Comparison of ENCODE assay signal across 8 cellular contexts in genomic region chrX:150363561-150364346, GRCh38. TPM values are rescaled to one million over a fixed set of nuclear protein-coding genes. Genes with fewer than 3 reads are reported as not detected.
DNase-seq lines count a peak whose midpoint lies in the region; ATAC-seq and TF ChIP-seq lines count a peak whose summit lies in the region.

No MANE protein-coding gene starts in this region.

- peaks cover 25% of the 10 kb centered on the region for H3K4me1 Mint-ChIP-seq in activated naive CD4-positive, alpha-beta T cell treated with anti-CD3 and anti-CD28 coated beads, Interleukin-2, amount 50 U/mL, for 24 hours
- peaks cover 13% of the 10 kb centered on the region for H3K4me1 Mint-ChIP-seq in osteocyte (ENCODE audit: unreplicated experiment)

- no peaks in the 10 kb centered on the region for H3K9me3 Mint-ChIP-seq in activated naive CD4-positive, alpha-beta T cell treated with anti-CD3 and anti-CD28 coated beads, Interleukin-2, amount 50 U/mL, for 24 hours
- peaks cover 6% of the 10 kb centered on the region for H3K9me3 Mint-ChIP-seq in osteocyte (ENCODE audit: unreplicated experiment)

- ATAC-seq in Right ventricle myocardium superior (ENCODE audit: poor library complexity): peak; percentile 42
- no peak for ATAC-seq in GM21423 (IDR thresholded peaks at IDR 0.05; ENCODE audit: unreplicated experiment)
- ATAC-seq in HG02610 (IDR thresholded peaks at IDR 0.05; ENCODE audit: unreplicated experiment): no peak

- DNase-seq in CD1c-positive myeloid dendritic cell (ENCODE audit: extremely low spot score) (peak; percentile 19), KG1 (lab: John Stamatoyannopoulos, UW) (peak; percentile 0), Right ventricle myocardium superior (peak; percentile 46), osteocyte (ENCODE audit: extremely low spot score, unreplicated experiment) (no peak), NCI-H2107 treated with DMSO at 0.1 percent for 48 hours (lab: John Stamatoyannopoulos, UW; ENCODE audit: unreplicated experiment) (no peak)

- peak overlapping the region; percentile 63 for H3K4me3 Mint-ChIP-seq in activated naive CD4-positive, alpha-beta T cell treated with anti-CD3 and anti-CD28 coated beads, Interleukin-2, amount 50 U/mL, for 24 hours
- H3K4me3 Mint-ChIP-seq in osteocyte (ENCODE audit: unreplicated experiment): peak overlapping the region; percentile 73

- no peaks in the 10 kb centered on the region for H3K36me3 Mint-ChIP-seq in activated naive CD4-positive, alpha-beta T cell treated with anti-CD3 and anti-CD28 coated beads, Interleukin-2, amount 50 U/mL, for 24 hours
- no peaks in the 10 kb centered on the region for H3K36me3 Mint-ChIP-seq in osteocyte (ENCODE audit: unreplicated experiment)

- peaks cover 16% of the 10 kb centered on the region for H3K27me3 Mint-ChIP-seq in activated naive CD4-positive, alpha-beta T cell treated with anti-CD3 and anti-CD28 coated beads, Interleukin-2, amount 50 U/mL, for 24 hours
- H3K27me3 Mint-ChIP-seq in osteocyte (ENCODE audit: unreplicated experiment): no peaks in the 10 kb centered on the region

- intact Hi-C loops in Right ventricle myocardium superior (cut with DNase I): no loop called here

- H3K27ac Mint-ChIP-seq in activated naive CD4-positive, alpha-beta T cell treated with anti-CD3 and anti-CD28 coated beads, Interleukin-2, amount 50 U/mL, for 24 hours: no peak overlapping the region
- peak overlapping the region; percentile 41 for H3K27ac Mint-ChIP-seq in osteocyte (ENCODE audit: unreplicated experiment)

- peak; percentile 35 for TF ChIP-seq CTCF in osteocyte (IDR thresholded peaks at IDR 0.05)

RNA-seq across cellular contexts. Expression of gene MAMLD1, which starts 0.6 kb away (rescaled TPM):
- total RNA-seq in Right ventricle myocardium superior (1.9 TPM), osteocyte (13.2 and 13.4 TPM in 2 replicates)

Comparison
In these comparisons a context has a peak if more than half of its experiments do, and no peak if none do; other contexts are left out.
1. DNase-seq: peak in CD1c-positive myeloid dendritic cell (single experiment), KG1 (single experiment) and Right ventricle myocardium superior (single experiment); none in osteocyte (single experiment) and NCI-H2107 treated with DMSO at 0.1 percent for 48 hours (single experiment).